In genomic region chr17:72588961-72589360, GRCh38 we compare ENCODE assay signal across 10 cellular contexts.
A peak's percentile ranks its signal among the peaks of the same experiment; 100 is the strongest.
DNase-seq lines count a peak whose midpoint lies in the region; ATAC-seq and TF ChIP-seq lines count a peak whose summit lies in the region.
"Had no signal": no experiment of that assay in that cellular context is flagged by ENCODE, and none has a peak within 500 bp of the region (broad histone marks: within the 10 kb centered on the region; RNA-seq: fewer than 3 reads in every experiment).

No MANE protein-coding gene starts in this region.

- no peaks in the 10 kb centered on the region for H3K36me3 ChIP-seq in vagina
- H3K36me3 ChIP-seq: BLaER1 had no signal

- H3K9me3 ChIP-seq in vagina: no peaks in the 10 kb centered on the region

- ATAC-seq in GM21528 (IDR thresholded peaks at IDR 0.05; ENCODE audit: low FRiP score, unreplicated experiment): no peak

- H3K4me1 ChIP-seq in vagina: peaks cover 22% of the 10 kb centered on the region

- peak; percentile 18 for DNase-seq in stimulated activated CD4-positive, alpha-beta T cell treated with anti-CD3 and anti-CD28 coated beads, Interleukin-15, amount 100 ng/mL, for 24 hours
- DNase-seq in stimulated activated CD4-positive, alpha-beta T cell treated with anti-CD3 and anti-CD28 coated beads, Interleukin-12 subunit alpha, Interleukin-12 subunit beta, amount 100 ng/mL, for 4 hours: no peak
- DNase-seq in SW480 (ENCODE audit: low spot score) (peak; percentile 95), iPS-NIHi11 (ENCODE audit: low spot score) (peak; percentile 53), vagina (ENCODE audit: extremely low spot score in 2 of 2) (no peak), iPS-NIHi7 (ENCODE audit: extremely low spot score) (no peak), GM13977 (ENCODE audit: low spot score) (no peak)
- DNase-seq: activated T-cell treated with anti-CD3 and anti-CD28 coated beads, Interleukin-2, amount 50 U/mL, for 24 hours had no signal

- intact Hi-C loops in vagina (cut with DNase I): loop anchor here (1.0 kb wide), 1 partner anchor 11 kb away; no protein-coding TSS in a partner anchor

- in situ Hi-C loops in GM13977 (cut with MboI; ENCODE audit: low pct_unique_long_range_greater_than_20kb, low sequenced_read_pairs, unreplicated experiment): no loop called here

- TF ChIP-seq CTCF in vagina (IDR thresholded peaks at IDR 0.05) (no peak), GM13977 (IDR thresholded peaks at IDR 0.05; ENCODE audit: extremely low read depth, insufficient read depth, missing control alignments) (no peak)

- TF ChIP-seq POLR2A in vagina (IDR thresholded peaks at IDR 0.05): no peak

- H3K4me3 ChIP-seq in vagina: no peak overlapping the region
- H3K4me3 ChIP-seq: BLaER1 had no signal

- peak overlapping the region; percentile 4 for H3K27ac ChIP-seq in vagina
- H3K27ac ChIP-seq: BLaER1 had no signal

- H3K27me3 ChIP-seq in vagina: no peaks in the 10 kb centered on the region

Comparison
In these comparisons a context has a peak if more than half of its experiments do, and no peak if none do; other contexts are left out.
1. DNase-seq: peak in stimulated activated CD4-positive, alpha-beta T cell treated with anti-CD3 and anti-CD28 coated beads, Interleukin-15, amount 100 ng/mL, for 24 hours (single experiment), SW480 (single experiment) and iPS-NIHi11 (single experiment); none in stimulated activated CD4-positive, alpha-beta T cell treated with anti-CD3 and anti-CD28 coated beads, Interleukin-12 subunit alpha, Interleukin-12 subunit beta, amount 100 ng/mL, for 4 hours (single experiment), vagina (0 of 2), iPS-NIHi7 (single experiment) and GM13977 (single experiment).